In the genomic region with DNA sequence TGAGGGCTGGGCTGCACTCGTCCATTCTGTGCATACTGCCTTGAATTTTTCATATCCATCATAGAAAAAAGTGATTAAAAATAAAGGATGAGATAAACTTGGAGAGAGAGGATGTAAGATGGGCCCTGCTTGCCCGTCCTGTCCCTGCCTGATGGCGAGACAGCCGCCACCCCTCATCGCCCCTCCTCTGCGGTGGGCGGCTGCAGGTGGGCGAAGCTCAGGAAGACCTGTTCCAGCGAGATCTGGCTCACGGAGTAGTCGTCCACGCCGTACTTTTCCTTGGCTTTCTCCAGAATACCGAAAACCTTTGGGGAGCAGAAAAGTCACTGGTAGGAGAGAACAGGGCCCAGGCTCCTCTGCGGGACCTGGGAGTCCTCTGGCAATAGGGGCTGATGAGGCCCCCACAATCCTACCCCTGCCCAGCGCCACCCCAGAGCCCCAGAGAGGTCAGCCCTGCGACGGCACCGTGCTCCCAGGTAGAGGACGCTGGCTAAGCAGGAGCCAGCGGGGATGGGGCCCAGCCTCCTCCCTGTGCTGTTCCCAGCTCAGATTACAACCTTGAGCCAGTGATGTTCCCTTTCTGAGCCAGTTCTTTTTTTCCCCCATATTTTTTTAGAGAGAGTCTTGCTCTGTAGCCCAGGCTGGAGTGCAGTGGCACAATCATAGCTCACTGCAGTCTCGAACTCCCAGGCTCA, we compare ENCODE assay signal across 25 cellular contexts. TPM values are rescaled to one million over a fixed set of nuclear protein-coding genes. Genes with fewer than 3 reads are reported as not detected.
A peak's percentile ranks its signal among the peaks of the same experiment; 100 is the strongest.
DNase-seq lines count a peak whose midpoint lies in the region; ATAC-seq, FAIRE-seq and TF ChIP-seq lines count a peak whose summit lies in the region.
"Had no signal": no experiment of that assay in that cellular context is flagged by ENCODE, and none has a peak within 500 bp of the region (broad histone marks: within the 10 kb centered on the region; RNA-seq: fewer than 3 reads in every experiment).

No MANE protein-coding gene starts in this region.

- H3K14ac ChIP-seq in IMR-90 (replicated peaks; ENCODE audit: low read depth, low read length) = no peak overlapping the region

- no peak for FAIRE-seq in HepG2 (lab: Jason Lieb, UNC)
- FAIRE-seq: A549, H1 had no signal

- TF ChIP-seq RAD21 in HepG2 (CRISPR knock-in tag; IDR thresholded peaks at IDR 0.05) (no peak), IMR-90 (IDR thresholded peaks at IDR 0.05; ENCODE audit: low read length) (no peak)

- TF ChIP-seq CTCF in HepG2 (CRISPR knock-in tag; IDR thresholded peaks at IDR 0.05) (no peak), right lobe of liver (IDR thresholded peaks at IDR 0.05) (no peak), IMR-90 (conservative IDR thresholded peaks at IDR 0.05; ENCODE audit: low read depth, low read length) (no peak), esophagus muscularis mucosa (IDR thresholded peaks at IDR 0.05) (no peak)

- 0 out of 5 replicates have a peak, but pooled peaks cover 0 to 2% of the 10 kb centered on the region in 2 experiments for H3K36me3 ChIP-seq in HepG2 (replicated peaks in 1 of 2; ENCODE audit: control insufficient read depth in 1 of 2, insufficient read depth in 2 of 2, low read length in 2 of 2)
- no peaks in the 10 kb centered on the region for H3K36me3 ChIP-seq in right lobe of liver
- peaks cover 3% of the 10 kb centered on the region; the same call in 1 of the 2 replicates for H3K36me3 ChIP-seq in IMR-90 (ENCODE audit: control insufficient read depth, insufficient read depth, low read length)
- H3K36me3 ChIP-seq in esophagus muscularis mucosa = peaks cover 11 to 69% (median 36%) of the 10 kb centered on the region in 4 donors
- H3K36me3 ChIP-seq: SJSA1 had no signal

- BruUV-seq in HepG2 (replicated peaks; lab: Mats Ljungman, UMichigan) (no TSS peak), IMR-90 (replicated peaks; lab: Mats Ljungman, UMichigan) (no TSS peak)

- H3K27me3 ChIP-seq in HepG2 (ENCODE audit: control insufficient read depth in 1 of 2, insufficient read depth in 2 of 2, low read length in 2 of 2) (peaks cover 20 to 63% of the 10 kb centered on the region in 2 experiments), right lobe of liver (no peaks in the 10 kb centered on the region), IMR-90 (ENCODE audit: control insufficient read depth, insufficient read depth, low read length) (peaks cover 28% of the 10 kb centered on the region), esophagus muscularis mucosa (no peaks in the 10 kb centered on the region)

- TF ChIP-seq POLR2A in HepG2 (IDR thresholded peaks at IDR 0.05; ENCODE audit: insufficient read depth in 1 of 2, low read depth in 2 of 2, low read length in 2 of 2) (no peak), right lobe of liver (IDR thresholded peaks at IDR 0.05) (no peak), IMR-90 (IDR thresholded peaks at IDR 0.05; ENCODE audit: low read depth, low read length) (no peak), esophagus muscularis mucosa (IDR thresholded peaks at IDR 0.05; ENCODE audit: low read depth) (no peak)

- no peak overlapping the region for H4K91ac ChIP-seq in IMR-90 (ENCODE audit: insufficient read depth, low read depth, low read length)

- 33% methylated on average over 15 of the region's 22 CpGs for WGBS in HepG2 (ENCODE audit: low lambda C conversion rate)
- 73% methylated on average over 7 of the region's 22 CpGs for WGBS in right lobe of liver (ENCODE audit: insufficient coverage, low coverage, low lambda C conversion rate, missing lambda C conversion rate)
- 58% methylated on average over 2 of the region's 22 CpGs; no CpG with 5 or more reads in 1 of the 2 experiments for WGBS in IMR-90 (ENCODE audit: extremely low coverage in 2 of 2, insufficient read length in 1 of 2), 2 experiments
- WGBS in esophagus muscularis mucosa = 77% methylated on average over 21 of the region's 22 CpGs

- no peak overlapping the region for H2BK5ac ChIP-seq in IMR-90 (ENCODE audit: low read depth, low read length, poor library complexity, severe bottlenecking)

- no peak for TF ChIP-seq EP300 in HepG2 (IDR thresholded peaks at IDR 0.05; ENCODE audit: low read depth in 2 of 2, low read length in 2 of 2)
- TF ChIP-seq EP300 in HepG2 (CRISPR knock-in tag; IDR thresholded peaks at IDR 0.05; ENCODE audit: borderline replicate concordance) = no peak
- no peak for TF ChIP-seq EP300 in esophagus muscularis mucosa (IDR thresholded peaks at IDR 0.05)

- H3K79me1 ChIP-seq in IMR-90 (ENCODE audit: low read depth in 1 of 2, low read length in 2 of 2) = no peaks in the 10 kb centered on the region

- no peak overlapping the region for H2BK15ac ChIP-seq in IMR-90 (ENCODE audit: low read depth, low read length)

- POLR2A ChIA-PET in HepG2 (lab: Yijun Ruan, JAX) (no interaction called here), IMR-90 (lab: Charles Lee; ENCODE audit: unreplicated experiment) (no interaction called here)

- H2BK120ac ChIP-seq in IMR-90 (ENCODE audit: low read depth, low read length) = no peak overlapping the region

- DNase-seq in HepG2 (ENCODE audit: low spot score) (no peak), right lobe of liver (no peak), IMR-90 (no peak), iPS-NIHi11 (ENCODE audit: low spot score) (peak; percentile 59), NCI-H2029 treated with DMSO at 0.1 percent for 48 hours (lab: John Stamatoyannopoulos, UW) (no peak), esophagus muscularis mucosa (ENCODE audit: extremely low spot score) (no peak), NCI-H748 (lab: John Stamatoyannopoulos, UW; ENCODE audit: unreplicated experiment) (no peak)
- DNase-seq: AML-193; C1 segment of cervical spinal cord; CD4-positive, alpha-beta memory T cell; COR-L47; DMS53; Karpas-422; NCI-H1092; NCI-H1417 treated with DMSO at 0.1 percent for 48 hours; NCI-H1694 treated with DMSO at 0.1 percent for 48 hours; NCI-H2081 treated with DMSO at 0.1 percent for 48 hours; NCI-H524 treated with DMSO at 0.1 percent for 48 hours; NCI-H82; NK-92 treated with Interleukin-12 subunit alpha and Interleukin-12 subunit beta, amount 100 ng/mL, for 24 hours; PC-3 had no signal

- in situ Hi-C loops in HepG2 (cut with HindIII; ENCODE audit: extremely low pct_ligation_motif_present, low pct_unique_long_range_greater_than_20kb) = no loop called here
- in situ Hi-C loops in IMR-90 (cut with MboI; ENCODE audit: low sequenced_read_pairs) = loop anchor here (10.0 kb wide), 1 partner anchor 148 kb away; the partner anchor contains the start of gene CCNF

- H4K5ac ChIP-seq in IMR-90 (ENCODE audit: low read depth, low read length) = no peak overlapping the region

- dilution Hi-C loops in IMR-90 (cut with HindIII; ENCODE audit: low sequenced_read_pairs, unreplicated experiment) = no loop called here

- no peaks in the 10 kb centered on the region for H3K79me2 ChIP-seq in HepG2 (ENCODE audit: insufficient read depth, low read length)

- H3K23ac ChIP-seq in IMR-90 (ENCODE audit: low read depth, low read length) = no peak overlapping the region

- H3K9ac ChIP-seq in HepG2 (ENCODE audit: insufficient read depth, low read depth, low read length) (no peak overlapping the region), IMR-90 (ENCODE audit: low read depth, low read length) (no peak overlapping the region)

- H4K8ac ChIP-seq in IMR-90 (ENCODE audit: low read depth in 2 of 2, low read length in 2 of 2) = no peak overlapping the region

- peaks cover 27% of the 10 kb centered on the region; the same call in 1 of the 2 replicates for H3K4me1 ChIP-seq in HepG2 (ENCODE audit: insufficient read depth, low read length)
- no peaks in the 10 kb centered on the region for H3K4me1 ChIP-seq in right lobe of liver
- no peaks in the 10 kb centered on the region for H3K4me1 ChIP-seq in IMR-90 (ENCODE audit: control insufficient read depth, insufficient read depth, low read length)
- H3K4me1 ChIP-seq in esophagus muscularis mucosa = peaks cover 0 to 6% (median 0%) of the 10 kb centered on the region in 4 donors
- H3K4me1 ChIP-seq: A549, SJSA1 had no signal

- no peaks in the 10 kb centered on the region for H3K9me3 ChIP-seq in HepG2 (ENCODE audit: low read length)
- H3K9me3 ChIP-seq in right lobe of liver = no peaks in the 10 kb centered on the region
- H3K9me3 ChIP-seq in IMR-90 (ENCODE audit: control insufficient read depth, insufficient read depth, low read length) = no peaks in the 10 kb centered on the region
- no peaks in the 10 kb centered on the region for H3K9me3 ChIP-seq in esophagus muscularis mucosa
- H3K9me3 ChIP-seq: A549, SJSA1 had no signal

- H4K20me1 ChIP-seq in HepG2 (ENCODE audit: insufficient read depth, low read length) = no peaks in the 10 kb centered on the region
- 0 out of 2 replicates have a peak, but pooled peaks cover 3% of the 10 kb centered on the region for H4K20me1 ChIP-seq in IMR-90 (ENCODE audit: insufficient read depth, low read length)

- H3K4me2 ChIP-seq in HepG2 (ENCODE audit: low read depth, low read length) (no peak overlapping the region), IMR-90 (ENCODE audit: low read depth, low read length) (no peak overlapping the region)
- H3K4me2 ChIP-seq: A549 had no signal

- H3K4ac ChIP-seq in IMR-90 (ENCODE audit: low read depth, low read length) = no peak overlapping the region

- no peak overlapping the region for H2AK5ac ChIP-seq in IMR-90 (ENCODE audit: low read depth, low read length)

- no peak overlapping the region for H3K56ac ChIP-seq in IMR-90 (ENCODE audit: extremely low read depth, insufficient read depth, low read length)

- H3K4me3 ChIP-seq in HepG2 (replicated peaks in 1 of 3; ENCODE audit: insufficient read depth in 1 of 3, low read depth in 2 of 3, low read length in 3 of 3) (no peak overlapping the region), right lobe of liver (no peak overlapping the region), IMR-90 (ENCODE audit: insufficient read depth, low read depth, low read length) (no peak overlapping the region), esophagus muscularis mucosa (no peak overlapping the region)
- H3K4me3 ChIP-seq: A549, SJSA1 had no signal

- H3K9me1 ChIP-seq in IMR-90 (ENCODE audit: insufficient read depth, low read length) = no peaks in the 10 kb centered on the region; the same call in 1 of the 2 replicates

- peak; percentile 21 for ATAC-seq in HepG2
- ATAC-seq in right lobe of liver = no peak
- ATAC-seq in IMR-90 (ENCODE audit: low read depth) = 0 out of 2 replicates have a peak, but pooled peaks have one; percentile 20
- ATAC-seq: A549, PC-3 had no signal

- H2BK20ac ChIP-seq in IMR-90 (ENCODE audit: low read depth, low read length) = no peak overlapping the region

- no peak overlapping the region for H2AFZ ChIP-seq in HepG2 (ENCODE audit: low read length)
- no peak overlapping the region for H2AFZ ChIP-seq in IMR-90 (replicated peaks; ENCODE audit: low read length, poor library complexity)

- no peak overlapping the region for H3K18ac ChIP-seq in IMR-90 (ENCODE audit: low read depth, low read length)

- CTCF ChIA-PET in HepG2 (lab: Yijun Ruan, JAX; ENCODE audit: low intra/inter-chr PET ratio, low total read pairs) (no interaction called here), IMR-90 (lab: Yijun Ruan, JAX) (no interaction called here)

- intact Hi-C loops in HepG2 (cut with micrococcal nuclease; ENCODE audit: unreplicated experiment) (no loop called here), right lobe of liver (cut with DNase I) (no loop called here), IMR-90 (cut with micrococcal nuclease) (no loop called here), esophagus muscularis mucosa (cut with DNase I) (no loop called here)

- no peak overlapping the region for H2AK9ac ChIP-seq in IMR-90 (replicated peaks; ENCODE audit: low read depth, low read length, poor library complexity)

- no peak overlapping the region for H3K27ac ChIP-seq in HepG2 (ENCODE audit: extremely low read length, insufficient read depth, low read length)
- no peak overlapping the region for H3K27ac ChIP-seq in right lobe of liver
- H3K27ac ChIP-seq in IMR-90 (ENCODE audit: insufficient read depth, low read length) = no peak overlapping the region
- H3K27ac ChIP-seq in esophagus muscularis mucosa (replicated peaks in 1 of 4) = no peak overlapping the region
- H3K27ac ChIP-seq: A549, HL-60, SJSA1 had no signal

RNA-seq across cellular contexts. Expression of gene RNPS1, which starts 8.7 kb away (rescaled TPM):
- total RNA-seq in HepG2 (2016; rRNA removed; fragmentation: Illumina TruSeq; extraction: Trizol) = 126 and 127 TPM in 2 replicates
- total RNA-seq in HepG2 (2016; cell fraction: cytosol; rRNA removed; fragmentation: Illumina TruSeq; extraction: Trizol; ENCODE audit: low read depth) = 107 and 119 TPM in 2 replicates
- 112 and 126 TPM in 2 replicates for total RNA-seq in HepG2 (2016; cell fraction: insoluble cytoplasmic fraction; rRNA removed; fragmentation: Illumina TruSeq; extraction: Trizol)
- 166 and 205 TPM in 2 replicates for total RNA-seq in HepG2 (2016; cell fraction: membrane; rRNA removed; fragmentation: Illumina TruSeq; extraction: Trizol)
- total RNA-seq in HepG2 (2016; cell fraction: nucleus; rRNA removed; fragmentation: Illumina TruSeq; extraction: Trizol) = 68.5 and 74.4 TPM in 2 replicates
- polyA plus RNA-seq in HepG2 (2011; rRNA removed) = 124 and 133 TPM in 2 replicates
- 158 and 199 TPM in 2 replicates for polyA plus RNA-seq in HepG2 (2011; cell fraction: cytosol; rRNA removed)
- polyA plus RNA-seq in HepG2 (2011; cell fraction: nucleus; rRNA removed) = 131 and 132 TPM in 2 replicates
- 112 and 128 TPM in 2 replicates for polyA plus RNA-seq in HepG2 (2012)
- polyA plus RNA-seq in HepG2 (2016; cell fraction: cytosol; fragmentation: Illumina TruSeq; extraction: Trizol; ENCODE audit: low read depth) = 93.4 and 128 TPM in 2 replicates
- polyA plus RNA-seq in HepG2 (2016; cell fraction: insoluble cytoplasmic fraction; fragmentation: Illumina TruSeq; extraction: Trizol; ENCODE audit: low read depth) = 156 and 204 TPM in 2 replicates
- polyA plus RNA-seq in HepG2 (2016; cell fraction: membrane; fragmentation: Illumina TruSeq; extraction: Trizol; ENCODE audit: low read depth) = 175 and 195 TPM in 2 replicates
- polyA plus RNA-seq in HepG2 (2016; cell fraction: nucleus; fragmentation: Illumina TruSeq; extraction: Trizol; ENCODE audit: insufficient read depth, low read depth) = 161 and 166 TPM in 2 replicates
- polyA minus RNA-seq in HepG2 (2011; rRNA and poly(A)+ RNA removed; ENCODE audit: low replicate concordance) = 166 and 194 TPM in 2 replicates
- 58.7 and 73.6 TPM in 2 replicates for polyA minus RNA-seq in HepG2 (2011; cell fraction: cytosol; rRNA and poly(A)+ RNA removed)
- 82.8 and 98.0 TPM in 2 replicates for polyA minus RNA-seq in HepG2 (2011; cell fraction: nucleus; rRNA and poly(A)+ RNA removed)
- 10 to 100 TPM; 29.0 to 61.9 (median 38.9) TPM for total RNA-seq in right lobe of liver
- 57.5 and 65.0 TPM in 2 replicates for total RNA-seq in IMR-90 (2012; rRNA removed)
- polyA plus RNA-seq in IMR-90 (2012; rRNA removed) = 192 and 194 TPM in 2 replicates
- polyA plus RNA-seq in IMR-90 (2012; cell fraction: cytosol; rRNA removed) = 216 and 218 TPM in 2 replicates
- 233 and 331 TPM in 2 replicates for polyA plus RNA-seq in IMR-90 (2012; cell fraction: nucleus; rRNA removed; ENCODE audit: low replicate concordance)
- total RNA-seq in esophagus muscularis mucosa = 100 to 1,000 TPM; 114 to 179 (median 151) TPM

RNA-seq across cellular contexts. Expression of gene ECI1, which starts 25.3 kb away (rescaled TPM):
- 73.8 and 82.0 TPM in 2 replicates for total RNA-seq in HepG2 (2016; rRNA removed; fragmentation: Illumina TruSeq; extraction: Trizol)
- 44.2 and 54.8 TPM in 2 replicates for total RNA-seq in HepG2 (2016; cell fraction: cytosol; rRNA removed; fragmentation: Illumina TruSeq; extraction: Trizol; ENCODE audit: low read depth)
- 75.0 and 87.4 TPM in 2 replicates for total RNA-seq in HepG2 (2016; cell fraction: insoluble cytoplasmic fraction; rRNA removed; fragmentation: Illumina TruSeq; extraction: Trizol)
- total RNA-seq in HepG2 (2016; cell fraction: membrane; rRNA removed; fragmentation: Illumina TruSeq; extraction: Trizol) = 72.9 and 79.9 TPM in 2 replicates
- total RNA-seq in HepG2 (2016; cell fraction: nucleus; rRNA removed; fragmentation: Illumina TruSeq; extraction: Trizol) = 36.0 and 44.8 TPM in 2 replicates
- 102 and 117 TPM in 2 replicates for polyA plus RNA-seq in HepG2 (2011; rRNA removed)
- 92.8 and 162 TPM in 2 replicates for polyA plus RNA-seq in HepG2 (2011; cell fraction: cytosol; rRNA removed)
- polyA plus RNA-seq in HepG2 (2011; cell fraction: nucleus; rRNA removed) = 91.6 and 93.8 TPM in 2 replicates
- polyA plus RNA-seq in HepG2 (2012) = 64.9 and 71.4 TPM in 2 replicates
- polyA plus RNA-seq in HepG2 (2016; cell fraction: cytosol; fragmentation: Illumina TruSeq; extraction: Trizol; ENCODE audit: low read depth) = 65.1 and 77.0 TPM in 2 replicates
- polyA plus RNA-seq in HepG2 (2016; cell fraction: insoluble cytoplasmic fraction; fragmentation: Illumina TruSeq; extraction: Trizol; ENCODE audit: low read depth) = 81.7 and 86.2 TPM in 2 replicates
- polyA plus RNA-seq in HepG2 (2016; cell fraction: membrane; fragmentation: Illumina TruSeq; extraction: Trizol; ENCODE audit: low read depth) = 77.8 and 83.0 TPM in 2 replicates
- polyA plus RNA-seq in HepG2 (2016; cell fraction: nucleus; fragmentation: Illumina TruSeq; extraction: Trizol; ENCODE audit: insufficient read depth, low read depth) = 91.3 and 94.3 TPM in 2 replicates
- 56.0 and 57.4 TPM in 2 replicates for polyA minus RNA-seq in HepG2 (2011; rRNA and poly(A)+ RNA removed; ENCODE audit: low replicate concordance)
- polyA minus RNA-seq in HepG2 (2011; cell fraction: cytosol; rRNA and poly(A)+ RNA removed) = 29.4 and 32.4 TPM in 2 replicates
- polyA minus RNA-seq in HepG2 (2011; cell fraction: nucleus; rRNA and poly(A)+ RNA removed) = 20.0 and 23.1 TPM in 2 replicates
- total RNA-seq in right lobe of liver = 100 to 1,000 TPM in 2 of 6 experiments, 10 to 100 TPM in 4; 68.1 to 150 (median 85.5) TPM
- 20.3 TPM in 2 replicates for total RNA-seq in IMR-90 (2012; rRNA removed)
- 30.1 and 42.0 TPM in 2 replicates for polyA plus RNA-seq in IMR-90 (2012; rRNA removed)
- 23.4 and 54.6 TPM in 2 replicates for polyA plus RNA-seq in IMR-90 (2012; cell fraction: cytosol; rRNA removed)
- 26.2 and 57.7 TPM in 2 replicates for polyA plus RNA-seq in IMR-90 (2012; cell fraction: nucleus; rRNA removed; ENCODE audit: low replicate concordance)
- 100 to 1,000 TPM in 1 of 4 donors, 10 to 100 TPM in 3; 51.9 to 115 (median 86.6) TPM for total RNA-seq in esophagus muscularis mucosa

RNA-seq across cellular contexts. Expression of gene DNASE1L2, which starts 40.4 kb away (rescaled TPM):
- 0.11 and 0.44 TPM in 2 replicates for total RNA-seq in HepG2 (2016; rRNA removed; fragmentation: Illumina TruSeq; extraction: Trizol)
- 0.18 and 0.30 TPM in 2 replicates for total RNA-seq in HepG2 (2016; cell fraction: cytosol; rRNA removed; fragmentation: Illumina TruSeq; extraction: Trizol; ENCODE audit: low read depth)
- 0.45 TPM in 1 of 2 replicates, not detected in the other for total RNA-seq in HepG2 (2016; cell fraction: insoluble cytoplasmic fraction; rRNA removed; fragmentation: Illumina TruSeq; extraction: Trizol)
- total RNA-seq in HepG2 (2016; cell fraction: membrane; rRNA removed; fragmentation: Illumina TruSeq; extraction: Trizol) = 0.09 and 0.24 TPM in 2 replicates
- 0.65 and 0.85 TPM in 2 replicates for total RNA-seq in HepG2 (2016; cell fraction: nucleus; rRNA removed; fragmentation: Illumina TruSeq; extraction: Trizol)
- 0.50 and 1.2 TPM in 2 replicates for polyA plus RNA-seq in HepG2 (2011; rRNA removed)
- polyA plus RNA-seq in HepG2 (2011; cell fraction: cytosol; rRNA removed) = 0.12 and 0.42 TPM in 2 replicates
- 11.0 and 14.4 TPM in 2 replicates for polyA plus RNA-seq in HepG2 (2011; cell fraction: nucleus; rRNA removed)
- 0.50 and 0.95 TPM in 2 replicates for polyA plus RNA-seq in HepG2 (2012)
- 0.25 and 0.43 TPM in 2 replicates for polyA plus RNA-seq in HepG2 (2016; cell fraction: cytosol; fragmentation: Illumina TruSeq; extraction: Trizol; ENCODE audit: low read depth)
- polyA plus RNA-seq in HepG2 (2016; cell fraction: insoluble cytoplasmic fraction; fragmentation: Illumina TruSeq; extraction: Trizol; ENCODE audit: low read depth) = not detected in 2 replicates
- 0.29 and 0.42 TPM in 2 replicates for polyA plus RNA-seq in HepG2 (2016; cell fraction: membrane; fragmentation: Illumina TruSeq; extraction: Trizol; ENCODE audit: low read depth)
- polyA plus RNA-seq in HepG2 (2016; cell fraction: nucleus; fragmentation: Illumina TruSeq; extraction: Trizol; ENCODE audit: insufficient read depth, low read depth) = 1.3 and 2.4 TPM in 2 replicates
- 0.52 and 1.6 TPM in 2 replicates for polyA minus RNA-seq in HepG2 (2011; rRNA and poly(A)+ RNA removed; ENCODE audit: low replicate concordance)
- not detected in 2 replicates for polyA minus RNA-seq in HepG2 (2011; cell fraction: cytosol; rRNA and poly(A)+ RNA removed)
- 1.4 and 2.4 TPM in 2 replicates for polyA minus RNA-seq in HepG2 (2011; cell fraction: nucleus; rRNA and poly(A)+ RNA removed)
- total RNA-seq in right lobe of liver = 1 to 10 TPM in 1 of 6 experiments, under 1 TPM in 4, not detected in 1; 0.31 to 1.1 (median 0.40) TPM
- total RNA-seq in IMR-90 (2012; rRNA removed) = 0.18 and 0.28 TPM in 2 replicates
- 0.75 and 1.5 TPM in 2 replicates for polyA plus RNA-seq in IMR-90 (2012; rRNA removed)
- 0.51 and 0.56 TPM in 2 replicates for polyA plus RNA-seq in IMR-90 (2012; cell fraction: cytosol; rRNA removed)
- polyA plus RNA-seq in IMR-90 (2012; cell fraction: nucleus; rRNA removed; ENCODE audit: low replicate concordance) = 2.6 and 7.5 TPM in 2 replicates
- under 1 TPM; 0.50 to 0.86 (median 0.67) TPM for total RNA-seq in esophagus muscularis mucosa
- polyA plus RNA-seq: CD4-positive, alpha-beta memory T cell had no signal

RNA-seq across cellular contexts. Expression of gene E4F1, which starts 53.3 kb away (rescaled TPM):
- total RNA-seq in HepG2 (2016; rRNA removed; fragmentation: Illumina TruSeq; extraction: Trizol) (10.3 and 19.5 TPM in 2 replicates), right lobe of liver (10 to 100 TPM in 4 of 6 experiments, 1 to 10 TPM in 2; 8.9 to 11.3 (median 10.4) TPM), IMR-90 (2012; rRNA removed) (13.1 and 25.0 TPM in 2 replicates), esophagus muscularis mucosa (10 to 100 TPM; 19.1 to 39.7 (median 28.5) TPM)
- 6.9 and 8.8 TPM in 2 replicates for total RNA-seq in HepG2 (2016; cell fraction: cytosol; rRNA removed; fragmentation: Illumina TruSeq; extraction: Trizol; ENCODE audit: low read depth)
- total RNA-seq in HepG2 (2016; cell fraction: insoluble cytoplasmic fraction; rRNA removed; fragmentation: Illumina TruSeq; extraction: Trizol) = 8.9 and 20.8 TPM in 2 replicates
- total RNA-seq in HepG2 (2016; cell fraction: membrane; rRNA removed; fragmentation: Illumina TruSeq; extraction: Trizol) = 6.0 TPM in 2 replicates
- total RNA-seq in HepG2 (2016; cell fraction: nucleus; rRNA removed; fragmentation: Illumina TruSeq; extraction: Trizol) = 24.2 and 28.6 TPM in 2 replicates
- polyA plus RNA-seq in HepG2 (2011; rRNA removed) (13.8 and 17.2 TPM in 2 replicates), IMR-90 (2012; rRNA removed) (33.0 and 39.6 TPM in 2 replicates)
- polyA plus RNA-seq in HepG2 (2011; cell fraction: cytosol; rRNA removed) = 6.1 and 10.8 TPM in 2 replicates
- 151 and 202 TPM in 2 replicates for polyA plus RNA-seq in HepG2 (2011; cell fraction: nucleus; rRNA removed)
- 6.8 and 6.9 TPM in 2 replicates for polyA plus RNA-seq in HepG2 (2012)
- polyA plus RNA-seq in HepG2 (2016; cell fraction: cytosol; fragmentation: Illumina TruSeq; extraction: Trizol; ENCODE audit: low read depth) = 3.5 and 3.6 TPM in 2 replicates
- 8.4 and 9.9 TPM in 2 replicates for polyA plus RNA-seq in HepG2 (2016; cell fraction: insoluble cytoplasmic fraction; fragmentation: Illumina TruSeq; extraction: Trizol; ENCODE audit: low read depth)
- polyA plus RNA-seq in HepG2 (2016; cell fraction: membrane; fragmentation: Illumina TruSeq; extraction: Trizol; ENCODE audit: low read depth) = 4.8 and 5.0 TPM in 2 replicates
- 55.1 and 57.6 TPM in 2 replicates for polyA plus RNA-seq in HepG2 (2016; cell fraction: nucleus; fragmentation: Illumina TruSeq; extraction: Trizol; ENCODE audit: insufficient read depth, low read depth)
- polyA minus RNA-seq in HepG2 (2011; rRNA and poly(A)+ RNA removed; ENCODE audit: low replicate concordance) = 14.4 and 15.9 TPM in 2 replicates
- 6.6 and 9.1 TPM in 2 replicates for polyA minus RNA-seq in HepG2 (2011; cell fraction: cytosol; rRNA and poly(A)+ RNA removed)
- 18.3 and 20.5 TPM in 2 replicates for polyA minus RNA-seq in HepG2 (2011; cell fraction: nucleus; rRNA and poly(A)+ RNA removed)
- 14.6 and 22.6 TPM in 2 replicates for polyA plus RNA-seq in IMR-90 (2012; cell fraction: cytosol; rRNA removed)
- polyA plus RNA-seq in IMR-90 (2012; cell fraction: nucleus; rRNA removed; ENCODE audit: low replicate concordance) = 129 and 420 TPM in 2 replicates

Comparison
In these comparisons a context has a peak if more than half of its experiments do, and no peak if none do; other contexts are left out.
1. ATAC-seq: peak in HepG2 (single experiment) and IMR-90 (single experiment); none in right lobe of liver (0 of 4).